Comparison of ENCODE assay signal across 8 cellular contexts in genomic region chr18:3177902-3178687, GRCh38. TPM values are rescaled to one million over a fixed set of nuclear protein-coding genes. Genes with fewer than 3 reads are reported as not detected.
A peak's percentile ranks its signal among the peaks of the same experiment; 100 is the strongest.
DNase-seq lines count a peak whose midpoint lies in the region; ATAC-seq and TF ChIP-seq lines count a peak whose summit lies in the region.

No MANE protein-coding gene starts in this region.

- H3K4me3 ChIP-seq in CD4-positive, CD25-positive, alpha-beta regulatory T cell (ENCODE audit: low read depth, low read length): no peak overlapping the region
- H3K4me3 ChIP-seq in lower lobe of right lung (no peak overlapping the region), prostate gland (no peak overlapping the region)

- no peaks in the 10 kb centered on the region for H3K9me3 ChIP-seq in CD4-positive, CD25-positive, alpha-beta regulatory T cell (ENCODE audit: control insufficient read depth in 2 of 2, low read length in 2 of 2)
- H3K9me3 ChIP-seq in lower lobe of right lung: no peaks in the 10 kb centered on the region
- H3K9me3 ChIP-seq in prostate gland: no peaks in the 10 kb centered on the region

- no peaks in the 10 kb centered on the region for H3K36me3 ChIP-seq in CD4-positive, CD25-positive, alpha-beta regulatory T cell (ENCODE audit: control insufficient read depth, insufficient read depth, low read length)
- H3K36me3 ChIP-seq in lower lobe of right lung (no peaks in the 10 kb centered on the region), prostate gland (no peaks in the 10 kb centered on the region)

- POLR2A ChIA-PET in activated B cell treated with CpG ODN at 0.5 μM for 24 hours (lab: Charles Lee): interaction anchor here (0.7 to 4.6 kb wide), 16 partner anchors 9 to 417 kb away, joined by 3 to 132 read pairs (median 4); partner anchors contain the start of genes EMILIN2, MYL12A and MYL12B

- no peak overlapping the region for H3K27ac ChIP-seq in CD4-positive, CD25-positive, alpha-beta regulatory T cell (ENCODE audit: insufficient read depth, low read length, poor library complexity, severe bottlenecking)
- H3K27ac ChIP-seq in lower lobe of right lung: peak overlapping the region; percentile 67
- no peak overlapping the region for H3K27ac ChIP-seq in prostate gland

- intact Hi-C loops in activated B cell treated with CpG ODN at 0.5 μM for 24 hours (cut with micrococcal nuclease) (loop anchor here (1.0 to 5.0 kb wide), 8 partner anchors 15 to 408 kb away; partner anchors contain the start of genes EMILIN2 and LPIN2), lower lobe of right lung (cut with DNase I) (no loop called here), prostate gland (cut with DNase I) (no loop called here)

- no peak for TF ChIP-seq POLR2A in prostate gland (IDR thresholded peaks at IDR 0.05)

- H3K4me1 Mint-ChIP-seq in CD4-positive, CD25-positive, alpha-beta regulatory T cell: peaks cover 0 to 5% (median 0%) of the 10 kb centered on the region in 4 donors
- peaks cover 32% of the 10 kb centered on the region for H3K4me1 Mint-ChIP-seq in activated B cell treated with CpG ODN at 0.5 μM for 24 hours

- H3K36me3 Mint-ChIP-seq in CD4-positive, CD25-positive, alpha-beta regulatory T cell: no peaks in the 10 kb centered on the region
- H3K36me3 Mint-ChIP-seq in activated B cell treated with CpG ODN at 0.5 μM for 24 hours (ENCODE audit: low read depth): no peaks in the 10 kb centered on the region

- peak in 1 of 3 donors; percentile 33 for DNase-seq in CD4-positive, CD25-positive, alpha-beta regulatory T cell
- DNase-seq in activated B cell treated with CpG ODN at 0.5 μM for 24 hours (peak; percentile 66), lower lobe of right lung (peak; percentile 76), NCI-H446 (lab: John Stamatoyannopoulos, UW) (no peak), NCI-H510A treated with DMSO at 0.1 percent for 48 hours (lab: John Stamatoyannopoulos, UW) (no peak), prostate gland (ENCODE audit: low spot score) (no peak)

- 78% methylated on average over 15 of the region's 15 CpGs for WGBS in prostate gland

- H3K27me3 ChIP-seq in CD4-positive, CD25-positive, alpha-beta regulatory T cell (ENCODE audit: control insufficient read depth, insufficient read depth, low read length): no peaks in the 10 kb centered on the region
- no peaks in the 10 kb centered on the region for H3K27me3 ChIP-seq in lower lobe of right lung (ENCODE audit: low read depth)
- no peaks in the 10 kb centered on the region for H3K27me3 ChIP-seq in prostate gland (replicated peaks; ENCODE audit: insufficient read depth)

- CTCF ChIA-PET in activated B cell treated with CpG ODN at 0.5 μM for 24 hours (lab: Charles Lee): interaction anchor here (3.5 to 5.6 kb wide), 2 partner anchors 26 to 69 kb away, joined by 17 to 62 read pairs; partner anchors contain the start of gene MYL12A

- peak overlapping the region in 1 of 3 donors; percentile 70 for H3K27ac Mint-ChIP-seq in CD4-positive, CD25-positive, alpha-beta regulatory T cell
- H3K27ac Mint-ChIP-seq in activated B cell treated with CpG ODN at 0.5 μM for 24 hours: peak overlapping the region; percentile 99

- no peaks in the 10 kb centered on the region for H3K4me1 ChIP-seq in CD4-positive, CD25-positive, alpha-beta regulatory T cell (ENCODE audit: control insufficient read depth, insufficient read depth, low read length, poor library complexity, severe bottlenecking)
- peaks cover 6% of the 10 kb centered on the region for H3K4me1 ChIP-seq in lower lobe of right lung
- H3K4me1 ChIP-seq in prostate gland (replicated peaks): no peaks in the 10 kb centered on the region

- peak; percentile 63 to 68 for ATAC-seq in CD4-positive, CD25-positive, alpha-beta regulatory T cell (ENCODE audit: low read depth in 2 of 2)
- ATAC-seq in GM19372 (IDR thresholded peaks at IDR 0.05; ENCODE audit: low read depth, unreplicated experiment) (peak; percentile 86), HG03342 (IDR thresholded peaks at IDR 0.05; ENCODE audit: unreplicated experiment) (peak; percentile 94), activated B cell treated with CpG ODN at 0.5 μM for 24 hours (ENCODE audit: low read depth) (peak; percentile 86), lower lobe of right lung (peak; percentile 76 to 91)

- H3K9me3 Mint-ChIP-seq in CD4-positive, CD25-positive, alpha-beta regulatory T cell: peaks cover 0 to 1% (median 0%) of the 10 kb centered on the region in 7 donors
- H3K9me3 Mint-ChIP-seq in activated B cell treated with CpG ODN at 0.5 μM for 24 hours: no peaks in the 10 kb centered on the region

- peaks cover 31% of the 10 kb centered on the region for H3K27me3 Mint-ChIP-seq in CD4-positive, CD25-positive, alpha-beta regulatory T cell
- no peaks in the 10 kb centered on the region for H3K27me3 Mint-ChIP-seq in activated B cell treated with CpG ODN at 0.5 μM for 24 hours

- TF ChIP-seq CTCF in activated B cell treated with CpG ODN at 0.5 μM for 24 hours (IDR thresholded peaks at IDR 0.05) (no peak), lower lobe of right lung (IDR thresholded peaks at IDR 0.05) (no peak), prostate gland (IDR thresholded peaks at IDR 0.05) (no peak)

- H3K4me3 Mint-ChIP-seq in CD4-positive, CD25-positive, alpha-beta regulatory T cell: no peak overlapping the region
- H3K4me3 Mint-ChIP-seq in activated B cell treated with CpG ODN at 0.5 μM for 24 hours: peak overlapping the region; percentile 76

RNA-seq across cellular contexts. Expression of gene MYOM1, which starts 41.7 kb away (rescaled TPM):
- 1.4 TPM for total RNA-seq in CD4-positive, CD25-positive, alpha-beta regulatory T cell
- polyA plus RNA-seq in CD4-positive, CD25-positive, alpha-beta regulatory T cell: under 1 TPM; 0.03 to 0.68 (median 0.49) TPM
- total RNA-seq in activated B cell treated with CpG ODN at 0.5 μM for 24 hours (4.1 and 4.9 TPM in 2 replicates), lower lobe of right lung (5.0 TPM), prostate gland (1 to 10 TPM; 6.1 to 6.5 TPM)

Comparison
In these comparisons a context has a peak if more than half of its experiments do, and no peak if none do; other contexts are left out.
1. DNase-seq: peak in activated B cell treated with CpG ODN at 0.5 μM for 24 hours (single experiment) and lower lobe of right lung (single experiment); none in NCI-H446 (0 of 2), NCI-H510A treated with DMSO at 0.1 percent for 48 hours (single experiment) and prostate gland (single experiment).
2. Peak in every context shown above with its lines, with median percentiles within 50 percentile points of each other: ATAC-seq.